Comparison of ENCODE assay signal across 8 cellular contexts in the genomic region with DNA sequence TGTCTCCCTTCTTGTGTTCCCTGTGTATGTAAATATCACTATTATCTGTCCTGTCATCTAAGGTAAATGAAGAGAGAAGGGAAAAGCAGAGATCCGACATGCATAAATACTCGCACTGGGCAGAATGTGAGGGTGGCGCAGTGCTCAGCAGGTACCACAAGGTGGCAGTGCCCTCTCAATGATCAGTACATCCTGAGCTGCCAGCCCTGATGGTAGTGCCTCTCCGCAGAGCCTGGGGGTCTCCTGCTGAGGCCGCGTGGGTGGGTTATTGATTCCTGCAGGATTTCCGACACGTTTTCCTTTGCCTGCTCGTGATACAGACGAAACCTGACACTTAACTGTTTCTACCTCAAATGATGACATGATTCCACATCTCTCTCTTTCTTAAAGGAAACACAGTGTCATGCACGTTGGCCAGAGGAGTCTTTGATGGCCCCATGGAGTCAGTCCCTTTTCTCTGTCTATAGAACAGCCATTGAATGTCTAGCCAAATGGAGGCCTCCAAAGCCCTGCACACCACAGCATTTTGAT. TPM values are rescaled to one million over a fixed set of nuclear protein-coding genes. Genes with fewer than 3 reads are reported as not detected.
DNase-seq lines count a peak whose midpoint lies in the region; ATAC-seq and TF ChIP-seq lines count a peak whose summit lies in the region.

No MANE protein-coding gene starts in this region.

- H3K9ac ChIP-seq in Loucy (ENCODE audit: low read depth, low read length, poor library complexity, severe bottlenecking): no peak overlapping the region

- intact Hi-C loops in heart left ventricle (cut with DNase I): loop anchor here (1.0 to 10.0 kb wide), 11 partner anchors 68 to 274 kb away; no protein-coding TSS in a partner anchor
- intact Hi-C loops in prostate gland (cut with DNase I): loop anchor here (2.0 to 5.0 kb wide), 2 partner anchors 113 to 272 kb away; no protein-coding TSS in a partner anchor
- intact Hi-C loops in uterus (cut with DNase I; ENCODE audit: low total_unique reads): loop anchor here (5.0 kb wide), 1 partner anchor 273 kb away; no protein-coding TSS in a partner anchor

- TF ChIP-seq POLR2A in heart left ventricle (IDR thresholded peaks at IDR 0.05) (no peak), prostate gland (IDR thresholded peaks at IDR 0.05) (no peak), uterus (IDR thresholded peaks at IDR 0.05) (no peak)

- H3K36me3 ChIP-seq in HAP-1 (replicated peaks) (no peaks in the 10 kb centered on the region), Loucy (ENCODE audit: insufficient read depth, low read length) (no peaks in the 10 kb centered on the region), heart left ventricle (no peaks in the 10 kb centered on the region), prostate gland (no peaks in the 10 kb centered on the region), uterus (no peaks in the 10 kb centered on the region)

- no peak overlapping the region for H3K4me3 ChIP-seq in HAP-1
- no peak overlapping the region for H3K4me3 ChIP-seq in Loucy (ENCODE audit: low read length, poor library complexity, severe bottlenecking)
- no peak overlapping the region for H3K4me3 ChIP-seq in heart left ventricle
- H3K4me3 ChIP-seq in prostate gland: no peak overlapping the region
- no peak overlapping the region for H3K4me3 ChIP-seq in uterus

- H3K9me3 ChIP-seq in HAP-1: no peaks in the 10 kb centered on the region
- H3K9me3 ChIP-seq in Loucy (ENCODE audit: insufficient read depth, low read depth, low read length): no peaks in the 10 kb centered on the region
- no peaks in the 10 kb centered on the region for H3K9me3 ChIP-seq in heart left ventricle
- no peaks in the 10 kb centered on the region for H3K9me3 ChIP-seq in prostate gland
- H3K9me3 ChIP-seq in uterus: no peaks in the 10 kb centered on the region

- H3F3A ChIP-seq in Loucy (ENCODE audit: low read depth): no peaks in the 10 kb centered on the region

- H3K4me2 ChIP-seq in Loucy (ENCODE audit: low read depth, low read length, poor library complexity, severe bottlenecking): no peak overlapping the region

- in situ Hi-C loops in HAP-1 (cut with MboI; ENCODE audit: low sequenced_read_pairs): loop anchor here (5.0 to 25.0 kb wide), 3 partner anchors 100 to 448 kb away; no protein-coding TSS in a partner anchor

- H2AFZ ChIP-seq in Loucy (ENCODE audit: low read length): no peak overlapping the region

- no peaks in the 10 kb centered on the region for H4K20me1 ChIP-seq in Loucy (ENCODE audit: insufficient read depth, low read length, poor library complexity, severe bottlenecking)

- H3K79me2 ChIP-seq in Loucy (ENCODE audit: insufficient read depth, low read length): no peaks in the 10 kb centered on the region

- ATAC-seq in heart left ventricle: peak; percentile 69 to 95 (median 90)

- DNase-seq in HAP-1 (ENCODE audit: low spot score in 2 of 2): peak; percentile 44 to 77
- DNase-seq in SK-N-DZ (ENCODE audit: low spot score): peak; percentile 76
- peak; percentile 68 for DNase-seq in activated naive CD4-positive, alpha-beta T cell treated with anti-CD3 and anti-CD28 coated beads, Interleukin-2, amount 50 U/mL, for 16 hours
- DNase-seq in heart left ventricle: peak in 4 of 5 donors; percentile 52 to 68 (median 60)
- peak; percentile 64 for DNase-seq in prostate gland (ENCODE audit: low spot score)
- DNase-seq in uterus: peak; percentile 46 to 57

- no peaks in the 10 kb centered on the region for H3K9me2 ChIP-seq in Loucy (replicated peaks; ENCODE audit: low read depth, low read length)

- 2 to 6% (median 3%) methylated on average over 11 of the region's 11 CpGs for WGBS in heart left ventricle, 4 donors
- WGBS in prostate gland: 1% methylated on average over 11 of the region's 11 CpGs

- peak; percentile 97 for TF ChIP-seq CTCF in GM12872 (IDR thresholded peaks at IDR 0.05; ENCODE audit: insufficient read depth, low read depth, low read length)
- peak; percentile 97 for TF ChIP-seq CTCF in Loucy (conservative IDR thresholded peaks at IDR 0.05; ENCODE audit: low read length)
- TF ChIP-seq CTCF in heart left ventricle (IDR thresholded peaks at IDR 0.05): peak; percentile 84 to 96 (median 92)
- peak; percentile 73 to 84 (median 81) for TF ChIP-seq CTCF in prostate gland (IDR thresholded peaks at IDR 0.05)
- peak; percentile 76 to 87 (median 78) for TF ChIP-seq CTCF in uterus (IDR thresholded peaks at IDR 0.05)

- H3K27ac ChIP-seq in heart left ventricle (no peak overlapping the region), prostate gland (no peak overlapping the region), uterus (no peak overlapping the region)

- H3K4me1 ChIP-seq in HAP-1 (no peaks in the 10 kb centered on the region), Loucy (ENCODE audit: insufficient read depth, low read length, poor library complexity, severe bottlenecking) (no peaks in the 10 kb centered on the region), heart left ventricle (peaks cover 0 to 7% (median 2%) of the 10 kb centered on the region in 12 donors), prostate gland (replicated peaks) (no peaks in the 10 kb centered on the region), uterus (no peaks in the 10 kb centered on the region)

- H3K27me3 ChIP-seq in HAP-1 (ENCODE audit: low read depth) (peaks cover 9% of the 10 kb centered on the region; the same call in 1 of the 2 replicates), Loucy (ENCODE audit: insufficient read depth, low read length, poor library complexity, severe bottlenecking) (no peaks in the 10 kb centered on the region), heart left ventricle (peaks cover 0 to 13% (median 0%) of the 10 kb centered on the region in 9 donors), prostate gland (replicated peaks; ENCODE audit: insufficient read depth) (no peaks in the 10 kb centered on the region), uterus (no peaks in the 10 kb centered on the region)

RNA-seq across cellular contexts. Expression of gene RGR, which starts 19.8 kb away (rescaled TPM):
- not detected in 2 replicates for polyA plus RNA-seq in SK-N-DZ (2014; cell fraction: cytosol; rRNA removed)
- not detected in 2 replicates for polyA plus RNA-seq in SK-N-DZ (2014; cell fraction: nucleus; rRNA removed)
- under 1 TPM in 3 of 9 donors, not detected in 6; 0.35 to 0.99 (median 0.38) TPM for total RNA-seq in heart left ventricle
- 1 to 10 TPM in 1 of 2 donors, under 1 TPM in 1; 0.04 to 2.0 TPM for polyA plus RNA-seq in heart left ventricle
- total RNA-seq in prostate gland: not detected
- not detected for total RNA-seq in uterus

RNA-seq across cellular contexts. Expression of gene LRIT1, which starts 23.3 kb away (rescaled TPM):
- polyA plus RNA-seq in SK-N-DZ (2014; cell fraction: cytosol; rRNA removed): not detected in 2 replicates
- not detected in 2 replicates for polyA plus RNA-seq in SK-N-DZ (2014; cell fraction: nucleus; rRNA removed)
- not detected for total RNA-seq in heart left ventricle
- not detected for polyA plus RNA-seq in heart left ventricle
- total RNA-seq in prostate gland: 1 to 10 TPM in 1 of 2 donors, not detected in 1; 1.1 TPM
- total RNA-seq in uterus: not detected

RNA-seq across cellular contexts. Expression of gene LRIT2, which starts 39.3 kb away (rescaled TPM):
- not detected in 2 replicates for polyA plus RNA-seq in SK-N-DZ (2014; cell fraction: cytosol; rRNA removed)
- not detected in 2 replicates for polyA plus RNA-seq in SK-N-DZ (2014; cell fraction: nucleus; rRNA removed)
- total RNA-seq in heart left ventricle: not detected
- not detected for polyA plus RNA-seq in heart left ventricle
- total RNA-seq in prostate gland: not detected
- not detected for total RNA-seq in uterus
